Comparison of ENCODE assay signal across 20 cellular contexts in genomic region chr1:30310966-30311742, GRCh38.
DNase-seq lines count a peak whose midpoint lies in the region; ATAC-seq and TF ChIP-seq lines count a peak whose summit lies in the region.
"Had no signal": no experiment of that assay in that cellular context is flagged by ENCODE, and none has a peak within 500 bp of the region (broad histone marks: within the 10 kb centered on the region; RNA-seq: fewer than 3 reads in every experiment).

No MANE protein-coding gene starts in this region.

- no peak for ATAC-seq in activated CD8-positive, alpha-beta memory T cell treated with anti-CD3 and anti-CD28 coated beads, Interleukin-2, amount 10 ng/mL, durations not matched to agents 7 days and 5 days
- no peak for ATAC-seq in natural killer cell
- no peak for ATAC-seq in HG03469 (IDR thresholded peaks at IDR 0.05; ENCODE audit: unreplicated experiment)
- ATAC-seq: HCT116 had no signal

- TF ChIP-seq POLR2A in spleen (IDR thresholded peaks at IDR 0.05) (no peak), breast epithelium (IDR thresholded peaks at IDR 0.05) (no peak)

- DNase-seq in activated CD4-positive, alpha-beta T cell treated with anti-CD3 and anti-CD28 coated beads for 1 hour, result peak; percentile 0
- no peak for DNase-seq in activated CD4-positive, alpha-beta T cell treated with anti-CD3 and anti-CD28 coated beads, Interleukin-2, amount 10 ng/mL, durations not matched to agents 24 days and 14 days
- DNase-seq in activated CD8-positive, alpha-beta memory T cell treated with anti-CD3 and anti-CD28 coated beads, Interleukin-2, amount 10 ng/mL, durations not matched to agents 7 days and 5 days, result peak; percentile 19
- DNase-seq in natural killer cell, result peak; percentile 8
- DNase-seq in spleen, result peak; percentile 28
- no peak for DNase-seq in MV-4-11 (lab: John Stamatoyannopoulos, UW)
- DNase-seq in breast epithelium (ENCODE audit: low spot score in 2 of 2), result no peak
- DNase-seq: BE2C; CD8-positive, alpha-beta memory T cell; DMS79; KBM-7; NCI-H1417 treated with DMSO at 0.1 percent for 48 hours; NCI-H2029; NCI-H2171 treated with DMSO at 0.1 percent for 48 hours; NCI-H748 treated with DMSO at 0.1 percent for 48 hours; OCI-M1 had no signal

- intact Hi-C loops in activated CD4-positive, alpha-beta T cell treated with anti-CD3 and anti-CD28 coated beads, Interleukin-2, amount 10 ng/mL, durations not matched to agents 24 days and 14 days (cut with micrococcal nuclease), result no loop called here
- intact Hi-C loops in natural killer cell (cut with micrococcal nuclease) (no loop called here), spleen (cut with DNase I; ENCODE audit: low total_unique reads) (no loop called here), breast epithelium (cut with DNase I; ENCODE audit: low total_unique reads) (no loop called here)

- TF ChIP-seq CTCF in natural killer cell (IDR thresholded peaks at IDR 0.05) (no peak), spleen (IDR thresholded peaks at IDR 0.05 in 8 of 11, conservative IDR thresholded peaks at IDR 0.05 in 3 of 11) (no peak), breast epithelium (IDR thresholded peaks at IDR 0.05) (no peak)

- H3K27me3 Mint-ChIP-seq in activated CD4-positive, alpha-beta T cell treated with anti-CD3 and anti-CD28 coated beads, Interleukin-2, amount 10 ng/mL, durations not matched to agents 24 days and 14 days, result peaks cover 4% of the 10 kb centered on the region
- peaks cover 3% of the 10 kb centered on the region for H3K27me3 Mint-ChIP-seq in activated CD8-positive, alpha-beta memory T cell treated with anti-CD3 and anti-CD28 coated beads, Interleukin-2, amount 10 ng/mL, durations not matched to agents 7 days and 5 days
- peaks cover 25 to 42% of the 10 kb centered on the region in 2 donors for H3K27me3 Mint-ChIP-seq in natural killer cell (ENCODE audit: low read depth in 2 of 2)

- H3K27ac Mint-ChIP-seq in activated CD4-positive, alpha-beta T cell treated with anti-CD3 and anti-CD28 coated beads, Interleukin-2, amount 10 ng/mL, durations not matched to agents 24 days and 14 days, result no peak overlapping the region
- H3K27ac Mint-ChIP-seq in activated CD8-positive, alpha-beta memory T cell treated with anti-CD3 and anti-CD28 coated beads, Interleukin-2, amount 10 ng/mL, durations not matched to agents 7 days and 5 days, result no peak overlapping the region
- H3K27ac Mint-ChIP-seq in natural killer cell, result no peak overlapping the region
- H3K27ac Mint-ChIP-seq: CD8-positive, alpha-beta memory T cell had no signal

- H3K9me3 Mint-ChIP-seq in activated CD4-positive, alpha-beta T cell treated with anti-CD3 and anti-CD28 coated beads, Interleukin-2, amount 10 ng/mL, durations not matched to agents 24 days and 14 days, result no peaks in the 10 kb centered on the region
- H3K9me3 Mint-ChIP-seq in activated CD8-positive, alpha-beta memory T cell treated with anti-CD3 and anti-CD28 coated beads, Interleukin-2, amount 10 ng/mL, durations not matched to agents 7 days and 5 days (ENCODE audit: low read depth), result no peaks in the 10 kb centered on the region
- H3K9me3 Mint-ChIP-seq in natural killer cell, result no peaks in the 10 kb centered on the region
- H3K9me3 Mint-ChIP-seq: CD8-positive, alpha-beta memory T cell had no signal

- no peak overlapping the region for H3K27ac ChIP-seq in spleen
- H3K27ac ChIP-seq in breast epithelium, result no peak overlapping the region
- H3K27ac ChIP-seq: 22Rv1, RWPE1 had no signal

- H3K27me3 ChIP-seq in spleen (replicated peaks in 1 of 7), result peaks cover 0 to 70% (median 7%) of the 10 kb centered on the region in 7 donors
- peaks cover 0 to 19% of the 10 kb centered on the region in 2 donors for H3K27me3 ChIP-seq in breast epithelium
- H3K27me3 ChIP-seq: BE2C had no signal

- 65 to 81% (median 74%) methylated on average over 11 of the region's 11 CpGs for WGBS in spleen, 5 donors

- CTCF ChIA-PET in activated CD8-positive, alpha-beta memory T cell treated with anti-CD3 and anti-CD28 coated beads, Interleukin-2, amount 10 ng/mL, durations not matched to agents 7 days and 5 days (lab: Charles Lee), result no interaction called here

- no peak overlapping the region for H3K4me3 Mint-ChIP-seq in activated CD4-positive, alpha-beta T cell treated with anti-CD3 and anti-CD28 coated beads, Interleukin-2, amount 10 ng/mL, durations not matched to agents 24 days and 14 days
- no peak overlapping the region for H3K4me3 Mint-ChIP-seq in activated CD8-positive, alpha-beta memory T cell treated with anti-CD3 and anti-CD28 coated beads, Interleukin-2, amount 10 ng/mL, durations not matched to agents 7 days and 5 days
- no peak overlapping the region for H3K4me3 Mint-ChIP-seq in natural killer cell
- H3K4me3 Mint-ChIP-seq: CD8-positive, alpha-beta memory T cell had no signal

- H3K4me1 Mint-ChIP-seq in activated CD4-positive, alpha-beta T cell treated with anti-CD3 and anti-CD28 coated beads, Interleukin-2, amount 10 ng/mL, durations not matched to agents 24 days and 14 days, result no peaks in the 10 kb centered on the region
- H3K4me1 Mint-ChIP-seq in activated CD8-positive, alpha-beta memory T cell treated with anti-CD3 and anti-CD28 coated beads, Interleukin-2, amount 10 ng/mL, durations not matched to agents 7 days and 5 days, result no peaks in the 10 kb centered on the region
- H3K4me1 Mint-ChIP-seq in natural killer cell, result no peaks in the 10 kb centered on the region

- H3K4me3 ChIP-seq in spleen, result no peak overlapping the region
- no peak overlapping the region for H3K4me3 ChIP-seq in breast epithelium

- H3K9me3 ChIP-seq in spleen (peaks cover 0 to 3% (median 0%) of the 10 kb centered on the region in 8 donors), breast epithelium (no peaks in the 10 kb centered on the region)
- H3K9me3 ChIP-seq: BE2C had no signal

- H3K36me3 ChIP-seq in spleen (no peaks in the 10 kb centered on the region), breast epithelium (no peaks in the 10 kb centered on the region)
- H3K36me3 ChIP-seq: BE2C had no signal

- H3K4me1 ChIP-seq in spleen (no peaks in the 10 kb centered on the region), breast epithelium (no peaks in the 10 kb centered on the region)
- H3K4me1 ChIP-seq: BE2C had no signal

- no peaks in the 10 kb centered on the region for H3K36me3 Mint-ChIP-seq in activated CD4-positive, alpha-beta T cell treated with anti-CD3 and anti-CD28 coated beads, Interleukin-2, amount 10 ng/mL, durations not matched to agents 24 days and 14 days (ENCODE audit: low read depth)
- H3K36me3 Mint-ChIP-seq in activated CD8-positive, alpha-beta memory T cell treated with anti-CD3 and anti-CD28 coated beads, Interleukin-2, amount 10 ng/mL, durations not matched to agents 7 days and 5 days, result no peaks in the 10 kb centered on the region
- no peaks in the 10 kb centered on the region for H3K36me3 Mint-ChIP-seq in natural killer cell
- H3K36me3 Mint-ChIP-seq: CD8-positive, alpha-beta memory T cell had no signal

Comparison
In these comparisons a context has a peak if more than half of its experiments do, and no peak if none do; other contexts are left out.
1. DNase-seq: peak in activated CD4-positive, alpha-beta T cell treated with anti-CD3 and anti-CD28 coated beads for 1 hour (single experiment), activated CD8-positive, alpha-beta memory T cell treated with anti-CD3 and anti-CD28 coated beads, Interleukin-2, amount 10 ng/mL, durations not matched to agents 7 days and 5 days (single experiment), natural killer cell (single experiment) and spleen (single experiment); none in activated CD4-positive, alpha-beta T cell treated with anti-CD3 and anti-CD28 coated beads, Interleukin-2, amount 10 ng/mL, durations not matched to agents 24 days and 14 days (single experiment), MV-4-11 (single experiment) and breast epithelium (0 of 2).